Comparison of ENCODE assay signal across 8 cellular contexts in genomic region chr10:50561816-50562215, GRCh38.
A peak's percentile ranks its signal among the peaks of the same experiment; 100 is the strongest.
DNase-seq lines count a peak whose midpoint lies in the region; ATAC-seq and TF ChIP-seq lines count a peak whose summit lies in the region.

No MANE protein-coding gene starts in this region.

- H3K27me3 ChIP-seq in aorta (ENCODE audit: control insufficient read depth in 1 of 2, insufficient read depth in 2 of 2, low read length in 1 of 2), result no peaks in the 10 kb centered on the region

- H3K9me3 ChIP-seq in aorta (ENCODE audit: control insufficient read depth, low read length), result no peaks in the 10 kb centered on the region

- peak; percentile 76 for TF ChIP-seq CTCF in VCaP (conservative IDR thresholded peaks at IDR 0.05)

- ATAC-seq in aorta (ENCODE audit: low FRiP score), result peak; percentile 49
- no peak for ATAC-seq in GM21717 (IDR thresholded peaks at IDR 0.05; ENCODE audit: unreplicated experiment)

- no peaks in the 10 kb centered on the region for H3K36me3 ChIP-seq in aorta (ENCODE audit: control insufficient read depth in 1 of 2, insufficient read depth in 2 of 2, low read length in 1 of 2)

- H3K27ac ChIP-seq in VCaP, result peak overlapping the region; percentile 64
- peak overlapping the region in 1 of 2 donors; percentile 26 for H3K27ac ChIP-seq in aorta (ENCODE audit: low read depth in 1 of 2, low read length in 2 of 2)

- 70 to 75% methylated on average over 2 of the region's 2 CpGs for WGBS in aorta, 2 donors

- peak; percentile 10 for DNase-seq in stimulated activated CD8-positive, alpha-beta memory T cell treated with anti-CD3 and anti-CD28 coated beads, Interleukin-12 subunit alpha, Interleukin-12 subunit beta, amount 100 ng/mL, for 1 hour (ENCODE audit: low read depth)
- no peak for DNase-seq in stimulated activated CD8-positive, alpha-beta memory T cell treated with anti-CD3 and anti-CD28 coated beads, Interleukin-4, amount 100 ng/mL, for 48 hours
- DNase-seq in iPS-NIHi11 (ENCODE audit: low spot score) (peak; percentile 37), aorta (no peak), T-helper 9 cell (no peak), GF-D8 (lab: John Stamatoyannopoulos, UW) (no peak)

- intact Hi-C loops in aorta (cut with DNase I), result loop anchor here in 1 of 2 donors (2.0 kb wide), 1 partner anchor 63 kb away; no protein-coding TSS in a partner anchor

- H3K4me3 ChIP-seq in aorta (ENCODE audit: low read length in 2 of 2), result no peak overlapping the region

- H3K4me1 ChIP-seq in aorta (ENCODE audit: control insufficient read depth in 1 of 2, insufficient read depth in 2 of 2, low read length in 2 of 2), result peaks cover 0 to 5% of the 10 kb centered on the region in 2 donors

Comparison
In these comparisons a context has a peak if more than half of its experiments do, and no peak if none do; other contexts are left out.
1. DNase-seq: peak in stimulated activated CD8-positive, alpha-beta memory T cell treated with anti-CD3 and anti-CD28 coated beads, Interleukin-12 subunit alpha, Interleukin-12 subunit beta, amount 100 ng/mL, for 1 hour (single experiment) and iPS-NIHi11 (single experiment); none in stimulated activated CD8-positive, alpha-beta memory T cell treated with anti-CD3 and anti-CD28 coated beads, Interleukin-4, amount 100 ng/mL, for 48 hours (single experiment), aorta (0 of 2), T-helper 9 cell (single experiment) and GF-D8 (single experiment).